ENCODE assay signal across 7 cellular contexts in the genomic region with DNA sequence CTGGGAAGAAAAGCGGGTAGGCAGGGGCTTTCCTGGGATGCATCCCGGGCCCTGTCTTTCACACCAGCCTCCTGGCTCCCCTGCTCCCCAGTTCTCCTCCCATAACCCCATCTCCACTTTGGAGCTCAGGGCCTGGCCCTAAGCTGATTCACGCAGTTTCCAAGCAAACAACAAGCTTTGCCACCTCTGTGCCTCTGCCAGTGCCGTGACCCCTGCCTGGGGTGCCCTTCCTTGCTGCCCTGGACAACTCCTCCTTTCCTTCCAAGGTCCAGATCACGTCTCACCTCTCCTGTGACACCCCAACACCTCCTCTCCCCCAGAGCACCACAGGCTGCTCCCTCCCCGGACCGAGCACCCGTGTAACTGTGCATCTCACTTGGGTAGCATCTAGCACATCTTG.
DNase-seq lines count a peak whose midpoint lies in the region; FAIRE-seq and TF ChIP-seq lines count a peak whose summit lies in the region.
"Not testable (repeated sequence)": the region's sequence is repeated elsewhere in the genome, so short reads cannot be mapped to it uniquely, and the experiment has no call there.

No MANE protein-coding gene starts in this region.

- not testable (repeated sequence) for H3K4me3 ChIP-seq in astrocyte (ENCODE audit: insufficient read depth, low read depth, low read length); fibroblast of lung (replicated peaks in 1 of 4; ENCODE audit: control extremely low read depth in 1 of 4, insufficient read depth in 1 of 4, low read depth in 3 of 4, low read length in 4 of 4); sigmoid colon; uterus

- not testable (repeated sequence) for H3K36me3 ChIP-seq in astrocyte (ENCODE audit: insufficient read depth, low read length); fibroblast of lung (ENCODE audit: control insufficient read depth, insufficient read depth, low read length); sigmoid colon; uterus

- peaks cover 24% of the 10 kb centered on the region for H3K4me1 ChIP-seq in astrocyte (ENCODE audit: insufficient read depth, low read length)
- peaks cover 18% of the 10 kb centered on the region for H3K4me1 ChIP-seq in fibroblast of lung (ENCODE audit: control insufficient read depth, extremely low read depth, insufficient read depth, low read length)
- peaks cover 0 to 27% (median 23%) of the 10 kb centered on the region in 4 donors for H3K4me1 ChIP-seq in sigmoid colon
- not testable (repeated sequence) for H3K4me1 ChIP-seq in uterus

- H3K9me3 Mint-ChIP-seq in astrocyte (ENCODE audit: unreplicated experiment) = not testable (repeated sequence)
- H3K9me3 Mint-ChIP-seq in nephron = peaks cover 14% of the 10 kb centered on the region

- not testable (repeated sequence) for DNase-seq in HTR-8/SVneo (ENCODE audit: insufficient read length, low spot score); astrocyte (ENCODE audit: low read depth); fibroblast of lung (ENCODE audit: low read depth in 2 of 2); uterus
- DNase-seq in activated CD4-positive, CD25-positive, alpha-beta regulatory T cell treated with anti-CD3 and anti-CD28 coated beads, Interleukin-2, amount 50 U/mL, for 72 hours = peak; percentile 1
- peak; percentile 24 for DNase-seq in sigmoid colon

- not testable (repeated sequence) for H3K9me3 ChIP-seq in astrocyte (ENCODE audit: insufficient read depth, low read depth, low read length); fibroblast of lung (ENCODE audit: control insufficient read depth, insufficient read depth, low read depth, low read length); sigmoid colon; uterus

- not testable (repeated sequence) for H3K27me3 ChIP-seq in astrocyte (ENCODE audit: insufficient read depth, low read length); fibroblast of lung (ENCODE audit: control insufficient read depth, insufficient read depth, low read length); sigmoid colon; uterus

- H3K4me1 Mint-ChIP-seq in astrocyte (ENCODE audit: low read depth, unreplicated experiment) = not testable (repeated sequence)
- H3K4me1 Mint-ChIP-seq in nephron = peaks cover 34% of the 10 kb centered on the region

- H4K20me1 ChIP-seq in astrocyte (ENCODE audit: insufficient read depth, low read length); fibroblast of lung (ENCODE audit: control insufficient read depth, extremely low read depth, insufficient read depth, low read length): not testable (repeated sequence)

- H3K36me3 Mint-ChIP-seq in astrocyte (ENCODE audit: low read depth, unreplicated experiment) = not testable (repeated sequence)
- H3K36me3 Mint-ChIP-seq in nephron (ENCODE audit: low read depth) = peaks cover 11% of the 10 kb centered on the region

- TF ChIP-seq POLR2A in sigmoid colon (IDR thresholded peaks at IDR 0.05); uterus (IDR thresholded peaks at IDR 0.05): not testable (repeated sequence)

- FAIRE-seq in HTR-8/SVneo (lab: Jason Lieb, UNC) (peak; percentile 36), astrocyte (lab: Jason Lieb, UNC) (peak; percentile 23)

- H2AFZ ChIP-seq in astrocyte (ENCODE audit: low read depth, low read length); fibroblast of lung (ENCODE audit: low read length): not testable (repeated sequence)

- H3K9ac ChIP-seq in astrocyte (ENCODE audit: low read length) = peak overlapping the region; percentile 58
- H3K9ac ChIP-seq in fibroblast of lung (ENCODE audit: insufficient read depth, low read length) = not testable (repeated sequence)

- TF ChIP-seq EP300 in sigmoid colon (IDR thresholded peaks at IDR 0.05) = not testable (repeated sequence)

- H3K27ac ChIP-seq in astrocyte (ENCODE audit: low read depth, low read length) = peak overlapping the region; percentile 93
- H3K27ac ChIP-seq in fibroblast of lung (ENCODE audit: insufficient read depth, low read length) = peak overlapping the region; percentile 54
- peak overlapping the region in 3 of 4 donors; percentile 76 to 85 (median 77) for H3K27ac ChIP-seq in sigmoid colon
- H3K27ac ChIP-seq in uterus = peak overlapping the region; percentile 55 to 85

- not testable (repeated sequence) for H3K27me3 Mint-ChIP-seq in astrocyte (ENCODE audit: low read depth, unreplicated experiment); nephron (ENCODE audit: low read depth)

- H3K4me3 Mint-ChIP-seq in astrocyte (ENCODE audit: unreplicated experiment); nephron: not testable (repeated sequence)

- WGBS in sigmoid colon, 2 donors = 86 to 90% methylated on average over 8 of the region's 8 CpGs

- H3K27ac Mint-ChIP-seq in astrocyte (ENCODE audit: unreplicated experiment) = not testable (repeated sequence)
- H3K27ac Mint-ChIP-seq in nephron = peak overlapping the region; percentile 85 to 93 (median 92)

- intact Hi-C loops in sigmoid colon (cut with DNase I) = loop anchor here (10.0 kb wide), 1 partner anchor 107 kb away; no protein-coding TSS in a partner anchor
- intact Hi-C loops in uterus (cut with DNase I; ENCODE audit: low total_unique reads) = not testable (repeated sequence)

- TF ChIP-seq CTCF in astrocyte (IDR thresholded peaks at IDR 0.05; ENCODE audit: insufficient read depth, low read depth, low read length); fibroblast of lung (conservative IDR thresholded peaks at IDR 0.05 in 1 of 2, IDR thresholded peaks at IDR 0.05 in 1 of 2; ENCODE audit: low read depth in 1 of 2, low read length in 2 of 2); nephron (IDR thresholded peaks at IDR 0.05; ENCODE audit: unreplicated experiment in 3 of 3); sigmoid colon (IDR thresholded peaks at IDR 0.05); uterus (IDR thresholded peaks at IDR 0.05): not testable (repeated sequence)

- peaks cover 13% of the 10 kb centered on the region for H3K79me2 ChIP-seq in astrocyte (ENCODE audit: insufficient read depth, low read length)
- not testable (repeated sequence) for H3K79me2 ChIP-seq in fibroblast of lung (ENCODE audit: control insufficient read depth, insufficient read depth, low read length)

- peak overlapping the region; percentile 59 for H3K4me2 ChIP-seq in astrocyte (ENCODE audit: low read length)
- H3K4me2 ChIP-seq in fibroblast of lung (ENCODE audit: extremely low read depth, insufficient read depth, low read length) = not testable (repeated sequence)
